ENCODE assay signal across 8 cellular contexts in the genomic region with DNA sequence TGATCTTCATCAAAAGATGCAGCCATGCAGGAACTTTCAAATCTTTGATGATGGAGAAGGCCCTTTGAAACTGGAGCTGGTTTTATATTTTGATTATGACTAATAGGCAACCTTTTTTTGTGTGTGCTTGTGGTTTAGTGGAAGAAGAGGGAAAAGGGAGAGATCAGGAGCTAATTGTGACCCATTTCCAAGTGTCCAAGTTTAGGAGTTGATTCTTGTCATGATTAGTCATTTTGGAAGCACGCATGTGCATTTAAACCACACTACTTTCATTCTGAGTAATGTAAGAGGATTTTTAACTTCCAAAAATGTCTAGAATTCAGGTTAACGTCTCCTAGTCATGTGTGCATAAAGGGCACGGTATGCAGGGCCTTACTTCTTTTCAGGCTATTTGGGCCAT. TPM values are rescaled to one million over a fixed set of nuclear protein-coding genes. Genes with fewer than 3 reads are reported as not detected.
DNase-seq lines count a peak whose midpoint lies in the region; ATAC-seq and TF ChIP-seq lines count a peak whose summit lies in the region.

No MANE protein-coding gene starts in this region.

- H3K27me3 ChIP-seq in breast epithelium = no peaks in the 10 kb centered on the region

- no peaks in the 10 kb centered on the region for H3K36me3 ChIP-seq in breast epithelium

- no peaks in the 10 kb centered on the region for H3K27me3 Mint-ChIP-seq in naive thymus-derived CD8-positive, alpha-beta T cell

- H3K27ac Mint-ChIP-seq in naive thymus-derived CD8-positive, alpha-beta T cell = peak overlapping the region in 6 of 10 donors; percentile 3 to 86 (median 66)

- no peaks in the 10 kb centered on the region for H3K9me3 ChIP-seq in breast epithelium

- H3K9me3 Mint-ChIP-seq in naive thymus-derived CD8-positive, alpha-beta T cell = no peaks in the 10 kb centered on the region

- DNase-seq in AG20443 (ENCODE audit: low spot score) (peak; percentile 69), LHCN-M2 (ENCODE audit: low read depth) (peak; percentile 97), breast epithelium (ENCODE audit: low spot score in 2 of 2) (no peak), putamen (ENCODE audit: low spot score) (no peak), DMS153 (lab: John Stamatoyannopoulos, UW) (no peak)
- no peak for DNase-seq in naive thymus-derived CD8-positive, alpha-beta T cell
- DNase-seq in activated CD4-positive, alpha-beta T cell treated with anti-CD3 and anti-CD28 coated beads for 4 hours = no peak

- intact Hi-C loops in breast epithelium (cut with DNase I; ENCODE audit: low total_unique reads) = no loop called here

- TF ChIP-seq CTCF in breast epithelium (IDR thresholded peaks at IDR 0.05) = no peak

- peak overlapping the region; percentile 86 to 92 (median 92) for H3K4me3 ChIP-seq in breast epithelium

- POLR2A ChIA-PET in naive thymus-derived CD8-positive, alpha-beta T cell (lab: Charles Lee) = no interaction called here

- peak overlapping the region; percentile 41 to 97 for H3K27ac ChIP-seq in breast epithelium

- H3K4me3 Mint-ChIP-seq in naive thymus-derived CD8-positive, alpha-beta T cell = peak overlapping the region in 6 of 10 donors; percentile 2 to 68 (median 26)

- peaks cover 4 to 23% (median 7%) of the 10 kb centered on the region in 3 donors for H3K36me3 Mint-ChIP-seq in naive thymus-derived CD8-positive, alpha-beta T cell

- TF ChIP-seq POLR2A in breast epithelium (IDR thresholded peaks at IDR 0.05) = no peak

- no peak for ATAC-seq in naive thymus-derived CD8-positive, alpha-beta T cell
- ATAC-seq in HG02759 (IDR thresholded peaks at IDR 0.05; ENCODE audit: unreplicated experiment) = no peak

- peaks cover 0 to 29% of the 10 kb centered on the region in 2 donors for H3K4me1 ChIP-seq in breast epithelium

- peaks cover 29 to 71% (median 62%) of the 10 kb centered on the region in 4 donors for H3K4me1 Mint-ChIP-seq in naive thymus-derived CD8-positive, alpha-beta T cell

RNA-seq across cellular contexts. Expression of gene FOXO3, which starts 3.5 kb away (rescaled TPM):
- total RNA-seq in LHCN-M2 (2014; rRNA removed) (41.0 and 58.8 TPM in 2 replicates), breast epithelium (100 to 1,000 TPM; 107 to 181 (median 155) TPM)
- polyA plus RNA-seq in LHCN-M2 (2012) = 13.6 TPM
- total RNA-seq in naive thymus-derived CD8-positive, alpha-beta T cell = 10 to 100 TPM; 23.2 to 24.4 TPM
- 10 to 100 TPM; 14.5 to 18.6 (median 14.7) TPM for polyA plus RNA-seq in naive thymus-derived CD8-positive, alpha-beta T cell

Comparison
In these comparisons a context has a peak if more than half of its experiments do, and no peak if none do; other contexts are left out.
1. DNase-seq: peak in AG20443 (single experiment) and LHCN-M2 (single experiment); none in breast epithelium (0 of 2), naive thymus-derived CD8-positive, alpha-beta T cell (0 of 10), putamen (single experiment), activated CD4-positive, alpha-beta T cell treated with anti-CD3 and anti-CD28 coated beads for 4 hours (0 of 2) and DMS153 (single experiment).